10 cellular contexts compared by ENCODE assay signal in genomic region chr4:1183985-1184773, GRCh38. TPM values are rescaled to one million over a fixed set of nuclear protein-coding genes. Genes with fewer than 3 reads are reported as not detected.
DNase-seq lines count a peak whose midpoint lies in the region; ATAC-seq, FAIRE-seq and TF ChIP-seq lines count a peak whose summit lies in the region.
"Had no signal": no experiment of that assay in that cellular context is flagged by ENCODE, and none has a peak within 500 bp of the region (broad histone marks: within the 10 kb centered on the region; RNA-seq: fewer than 3 reads in every experiment).

No MANE protein-coding gene starts in this region.

- H3K27ac Mint-ChIP-seq in T-helper 2 cell treated with Interferon-gamma antibody and Interleukin-4, amounts not matched to agents 5 μg/mL and 100 μg/mL, for 36 hours: peak overlapping the region; percentile 78

- no peak for FAIRE-seq in urothelium cell line (lab: Jason Lieb, UNC)
- FAIRE-seq: colon had no signal

- no peak overlapping the region for H3K4me3 ChIP-seq in body of pancreas
- H3K4me3 ChIP-seq in spleen: peak overlapping the region in 2 of 8 donors; percentile 13 to 49
- H3K4me3 ChIP-seq in A673 (ENCODE audit: low read depth, low read length, poor library complexity, severe bottlenecking): no peak overlapping the region

- H3K27me3 Mint-ChIP-seq in T-helper 2 cell treated with Interferon-gamma antibody and Interleukin-4, amounts not matched to agents 5 μg/mL and 100 μg/mL, for 36 hours (ENCODE audit: low read depth): no peaks in the 10 kb centered on the region

- H3K36me3 ChIP-seq in body of pancreas (replicated peaks in 1 of 2; ENCODE audit: insufficient read depth in 1 of 2, low read depth in 2 of 2): no peaks in the 10 kb centered on the region
- no peaks in the 10 kb centered on the region for H3K36me3 ChIP-seq in spleen
- H3K36me3 ChIP-seq in A673 (ENCODE audit: insufficient read depth, low read length, poor library complexity, severe bottlenecking): no peaks in the 10 kb centered on the region
- H3K36me3 ChIP-seq: neutrophil had no signal

- intact Hi-C loops in body of pancreas (cut with DNase I): no loop called here
- intact Hi-C loops in spleen (cut with DNase I; ENCODE audit: low total_unique reads): no loop called here
- intact Hi-C loops in A673 (cut with micrococcal nuclease; ENCODE audit: unreplicated experiment): no loop called here

- WGBS in body of pancreas, 2 donors: 52 to 78% methylated on average over 6 of the region's 6 CpGs
- 29 to 55% (median 32%) methylated on average over 6 of the region's 6 CpGs for WGBS in spleen, 5 donors

- peak; percentile 57 for ATAC-seq in HG03342 (IDR thresholded peaks at IDR 0.05; ENCODE audit: unreplicated experiment)
- ATAC-seq in body of pancreas: peak; percentile 27
- no peak for ATAC-seq in GM21526 (IDR thresholded peaks at IDR 0.05; ENCODE audit: low FRiP score, unreplicated experiment)

- TF ChIP-seq POLR2A in body of pancreas (IDR thresholded peaks at IDR 0.05): no peak
- TF ChIP-seq POLR2A in spleen (IDR thresholded peaks at IDR 0.05): no peak

- no TSS peak for BruUV-seq in A673 (replicated peaks; lab: Mats Ljungman, UMichigan)

- H3K27me3 ChIP-seq in body of pancreas (no peaks in the 10 kb centered on the region), spleen (replicated peaks in 1 of 7) (no peaks in the 10 kb centered on the region), A673 (replicated peaks; ENCODE audit: insufficient read depth, low read depth, low read length, poor library complexity) (peaks cover 18% of the 10 kb centered on the region)
- H3K27me3 ChIP-seq: neutrophil had no signal

- H3K4me1 ChIP-seq in body of pancreas (no peaks in the 10 kb centered on the region), spleen (peaks cover 8 to 55% (median 32%) of the 10 kb centered on the region in 6 donors), A673 (ENCODE audit: insufficient read depth, low read length, poor library complexity, severe bottlenecking) (no peaks in the 10 kb centered on the region)

- H3K9me3 ChIP-seq in body of pancreas: peaks cover 0 to 17% (median 0%) of the 10 kb centered on the region in 3 donors
- H3K9me3 ChIP-seq in spleen: peaks cover 0 to 26% (median 13%) of the 10 kb centered on the region in 8 donors
- peaks cover 5% of the 10 kb centered on the region for H3K9me3 ChIP-seq in A673 (ENCODE audit: low read depth, low read length, poor library complexity, severe bottlenecking)
- H3K9me3 ChIP-seq: neutrophil had no signal

- peaks cover 30% of the 10 kb centered on the region for H3K9me3 Mint-ChIP-seq in T-helper 2 cell treated with Interferon-gamma antibody and Interleukin-4, amounts not matched to agents 5 μg/mL and 100 μg/mL, for 36 hours

- H3K27ac ChIP-seq in body of pancreas: peak overlapping the region in 1 of 4 donors; percentile 49
- H3K27ac ChIP-seq in spleen: peak overlapping the region in 7 of 8 donors; percentile 9 to 81 (median 69)
- no peak overlapping the region for H3K27ac ChIP-seq in A673 (ENCODE audit: low read depth, low read length, poor library complexity, severe bottlenecking)
- H3K27ac ChIP-seq: neutrophil had no signal

- peak overlapping the region; percentile 56 for H3K4me3 Mint-ChIP-seq in T-helper 2 cell treated with Interferon-gamma antibody and Interleukin-4, amounts not matched to agents 5 μg/mL and 100 μg/mL, for 36 hours

- TF ChIP-seq CTCF in body of pancreas (IDR thresholded peaks at IDR 0.05) (no peak), spleen (IDR thresholded peaks at IDR 0.05 in 8 of 11, conservative IDR thresholded peaks at IDR 0.05 in 3 of 11) (no peak), A673 (conservative IDR thresholded peaks at IDR 0.05; ENCODE audit: low read depth, low read length) (no peak)

- CTCF ChIA-PET in A673 (lab: Charles Lee): no interaction called here

- peaks cover 33% of the 10 kb centered on the region for H3K4me1 Mint-ChIP-seq in T-helper 2 cell treated with Interferon-gamma antibody and Interleukin-4, amounts not matched to agents 5 μg/mL and 100 μg/mL, for 36 hours (ENCODE audit: low read depth)

- H3K36me3 Mint-ChIP-seq in T-helper 2 cell treated with Interferon-gamma antibody and Interleukin-4, amounts not matched to agents 5 μg/mL and 100 μg/mL, for 36 hours (ENCODE audit: low read depth): peaks cover 52% of the 10 kb centered on the region

- no peak for DNase-seq in T-helper 2 cell treated with Interferon-gamma antibody and Interleukin-4, amounts not matched to agents 5 μg/mL and 100 μg/mL, for 36 hours (ENCODE audit: low spot score)
- DNase-seq in T-helper 2 cell (no peak), body of pancreas (peak in 1 of 4 donors; percentile 7), spleen (peak; percentile 42), urothelium cell line (ENCODE audit: low spot score) (no peak), A673 (ENCODE audit: low spot score) (no peak)

- POLR2A ChIA-PET in A673 (lab: Charles Lee; ENCODE audit: low non-redundant PET): interaction anchor here (0.7 kb wide), 1 partner anchor 396 kb away, joined by 12 read pairs; no protein-coding TSS in a partner anchor

RNA-seq across cellular contexts. Expression of gene SPON2, which starts 11.8 kb away (rescaled TPM):
- total RNA-seq in body of pancreas: 10 to 100 TPM; 25.4 to 33.5 TPM
- 10 to 100 TPM; 15.5 to 51.3 (median 43.7) TPM for total RNA-seq in spleen
- 10 to 100 TPM in 2 of 3 donors, 1 to 10 TPM in 1; 8.3 to 29.8 (median 11.7) TPM for polyA plus RNA-seq in spleen
- total RNA-seq in A673 (2021): 2.3 and 4.8 TPM in 2 replicates
